1 cellular context compared by ENCODE assay signal in the genomic region with DNA sequence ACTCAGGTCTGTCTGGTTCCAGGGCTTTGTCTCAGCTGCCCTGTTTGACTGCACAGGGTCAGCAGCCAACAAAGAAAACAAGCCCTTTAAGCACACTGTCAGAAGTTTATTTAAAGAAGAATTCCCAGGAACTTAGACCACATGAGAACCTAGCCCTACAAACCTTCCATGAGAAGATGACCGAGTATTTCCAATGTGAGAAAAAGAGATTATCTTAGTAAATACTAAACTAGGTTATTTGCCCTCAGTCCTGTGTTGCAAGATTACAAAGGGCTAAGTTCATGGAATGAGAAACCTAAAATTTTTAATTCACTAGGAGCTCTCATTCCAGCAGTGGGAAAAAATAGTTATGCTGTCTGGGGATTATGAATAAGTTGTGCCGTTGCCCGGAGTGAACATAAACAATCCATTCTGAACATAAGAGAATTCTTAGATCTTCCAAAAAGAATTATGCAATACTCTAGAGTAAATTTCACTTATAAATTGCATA.
TF ChIP-seq lines count a peak whose summit lies in the region.

No MANE protein-coding gene starts in this region.

TF ChIP-seq in SK-N-SH treated with all-trans-retinoic acid at 6 μM for 48 hours, 23 proteins besides CTCF, POLR2A, EP300 and RAD21 (continued from another document):
- TF ChIP-seq, protein P1, sequence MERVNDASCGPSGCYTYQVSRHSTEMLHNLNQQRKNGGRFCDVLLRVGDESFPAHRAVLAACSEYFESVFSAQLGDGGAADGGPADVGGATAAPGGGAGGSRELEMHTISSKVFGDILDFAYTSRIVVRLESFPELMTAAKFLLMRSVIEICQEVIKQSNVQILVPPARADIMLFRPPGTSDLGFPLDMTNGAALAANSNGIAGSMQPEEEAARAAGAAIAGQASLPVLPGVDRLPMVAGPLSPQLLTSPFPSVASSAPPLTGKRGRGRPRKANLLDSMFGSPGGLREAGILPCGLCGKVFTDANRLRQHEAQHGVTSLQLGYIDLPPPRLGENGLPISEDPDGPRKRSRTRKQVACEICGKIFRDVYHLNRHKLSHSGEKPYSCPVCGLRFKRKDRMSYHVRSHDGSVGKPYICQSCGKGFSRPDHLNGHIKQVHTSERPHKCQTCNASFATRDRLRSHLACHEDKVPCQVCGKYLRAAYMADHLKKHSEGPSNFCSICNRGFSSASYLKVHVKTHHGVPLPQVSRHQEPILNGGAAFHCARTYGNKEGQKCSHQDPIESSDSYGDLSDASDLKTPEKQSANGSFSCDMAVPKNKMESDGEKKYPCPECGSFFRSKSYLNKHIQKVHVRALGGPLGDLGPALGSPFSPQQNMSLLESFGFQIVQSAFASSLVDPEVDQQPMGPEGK (CRISPR knock-in tag; IDR thresholded peaks at IDR 0.05; ENCODE audit: borderline replicate concordance): no peak
- TF ChIP-seq ZNF70 (CRISPR knock-in tag; IDR thresholded peaks at IDR 0.05): no peak
- no peak for TF ChIP-seq ISL1 (CRISPR knock-in tag; IDR thresholded peaks at IDR 0.05)
- TF ChIP-seq TOX (CRISPR knock-in tag; IDR thresholded peaks at IDR 0.05; ENCODE audit: borderline replicate concordance): no peak
- no peak for TF ChIP-seq GLIS3 (CRISPR knock-in tag; IDR thresholded peaks at IDR 0.05)
- no peak for TF ChIP-seq ZFP30 (CRISPR knock-in tag; IDR thresholded peaks at IDR 0.05)
- TF ChIP-seq ESRRG (CRISPR knock-in tag; IDR thresholded peaks at IDR 0.05): no peak
- TF ChIP-seq ZFP3 (CRISPR knock-in tag; IDR thresholded peaks at IDR 0.05): no peak
- TF ChIP-seq PPARA (CRISPR knock-in tag; IDR thresholded peaks at IDR 0.05; ENCODE audit: borderline replicate concordance): no peak
- TF ChIP-seq CREB5 (CRISPR knock-in tag; IDR thresholded peaks at IDR 0.05; ENCODE audit: low read depth): no peak
- TF ChIP-seq, protein P2, sequence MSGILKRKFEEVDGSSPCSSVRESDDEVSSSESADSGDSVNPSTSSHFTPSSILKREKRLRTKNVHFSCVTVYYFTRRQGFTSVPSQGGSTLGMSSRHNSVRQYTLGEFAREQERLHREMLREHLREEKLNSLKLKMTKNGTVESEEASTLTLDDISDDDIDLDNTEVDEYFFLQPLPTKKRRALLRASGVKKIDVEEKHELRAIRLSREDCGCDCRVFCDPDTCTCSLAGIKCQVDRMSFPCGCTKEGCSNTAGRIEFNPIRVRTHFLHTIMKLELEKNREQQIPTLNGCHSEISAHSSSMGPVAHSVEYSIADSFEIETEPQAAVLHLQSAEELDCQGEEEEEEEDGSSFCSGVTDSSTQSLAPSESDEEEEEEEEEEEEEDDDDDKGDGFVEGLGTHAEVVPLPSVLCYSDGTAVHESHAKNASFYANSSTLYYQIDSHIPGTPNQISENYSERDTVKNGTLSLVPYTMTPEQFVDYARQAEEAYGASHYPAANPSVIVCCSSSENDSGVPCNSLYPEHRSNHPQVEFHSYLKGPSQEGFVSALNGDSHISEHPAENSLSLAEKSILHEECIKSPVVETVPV (CRISPR knock-in tag; IDR thresholded peaks at IDR 0.05): no peak
- no peak for TF ChIP-seq ZC3H10 (CRISPR knock-in tag; IDR thresholded peaks at IDR 0.05)
